ENCODE assay signal across 27 cellular contexts in genomic region chr15:27231811-27232210, GRCh38.
"Had no signal": no experiment of that assay in that cellular context is flagged by ENCODE, and none has a peak within 500 bp of the region (broad histone marks: within the 10 kb centered on the region; RNA-seq: fewer than 3 reads in every experiment).

No MANE protein-coding gene starts in this region.

- H3K27me3 ChIP-seq: stomach, suprapubic skin, testis, thyroid gland, tibial artery, tibial nerve, transverse colon, upper lobe of left lung, upper lobe of right lung, uterus, vagina had no signal

- FAIRE-seq: urothelium cell line had no signal

- DNase-seq: stimulated activated CD4-positive, alpha-beta T cell treated with anti-CD3 and anti-CD28 coated beads, Interleukin-2, amount 100 ng/mL, for 48 hours; stimulated activated CD4-positive, alpha-beta T cell treated with anti-CD3 and anti-CD28 coated beads, Interleukin-4, amount 100 ng/mL, for 1 hour; stimulated activated CD4-positive, alpha-beta T cell treated with anti-CD3 and anti-CD28 coated beads, Interleukin-4, amount 100 ng/mL, for 24 hours; stimulated activated CD4-positive, alpha-beta T cell treated with anti-CD3 and anti-CD28 coated beads, Interleukin-4, amount 100 ng/mL, for 4 hours; stimulated activated CD8-positive, alpha-beta memory T cell treated with anti-CD3 and anti-CD28 coated beads, Interleukin-4, amount 100 ng/mL, for 48 hours; stimulated activated naive B cell treated with anti-CD40 and anti-IgM and Interleukin-4, amounts not matched to agents 10 μg/mL and 1 μg/mL and 100 μg/mL, for 72 hours; stimulated activated naive CD4-positive, alpha-beta T cell; stimulated activated naive CD4-positive, alpha-beta T cell treated with Interleukin-2 at 50 U/mL for 16 hours; stimulated activated naive CD8-positive, alpha-beta T cell treated with anti-CD3 and anti-CD28 coated beads, Interleukin-15, amount 100 ng/mL, for 72 hours; stimulated activated naive CD8-positive, alpha-beta T cell treated with anti-CD3 and anti-CD28 coated beads, Interleukin-15, Interleukin-2, amounts not matched to agents 100 U/mL and 50 U/mL, for 24 hours; stomach; substantia nigra; testis; thyroid gland; tibial artery; transverse colon; trophoblast cell; upper lobe of left lung; upper lobe of right lung; uterus had no signal

- H3K27ac ChIP-seq: stomach, suprapubic skin, testis, thoracic aorta, thyroid gland, tibial artery, tibial nerve, transverse colon, upper lobe of left lung, upper lobe of right lung, uterus, vagina had no signal

- H3K36me3 ChIP-seq: stomach, suprapubic skin, thoracic aorta, thyroid gland, tibial artery, tibial nerve, transverse colon, upper lobe of left lung, upper lobe of right lung, uterus, vagina had no signal

- H3K4me1 ChIP-seq: stomach, suprapubic skin, testis, thyroid gland, tibial artery, transverse colon, upper lobe of right lung, uterus, vagina had no signal

- ATAC-seq: stimulated activated effector memory CD8-positive, alpha-beta T cell treated with anti-CD3 and anti-CD28 coated beads, Interleukin-12 subunit alpha, Interleukin-12 subunit beta, amount 100 ng/mL, for 72 hours; stimulated activated memory B cell treated with anti-CD40 and anti-IgM and Interleukin-4, amounts not matched to agents 10 μg/mL and 1 μg/mL and 100 μg/mL, for 72 hours; stimulated activated naive B cell treated with anti-CD40 and anti-IgM and Interleukin-4, amounts not matched to agents 10 μg/mL and 1 μg/mL and 100 μg/mL, for 72 hours; stimulated activated naive CD8-positive, alpha-beta T cell treated with anti-CD3 and anti-CD28 coated beads, Interleukin-15, amount 100 ng/mL, for 72 hours; stimulated activated naive CD8-positive, alpha-beta T cell treated with anti-CD3 and anti-CD28 coated beads, Interleukin-15, Interleukin-2, amounts not matched to agents 100 U/mL and 50 U/mL, for 24 hours; upper lobe of right lung had no signal

- H3K9me3 ChIP-seq: suprapubic skin, testis, thoracic aorta, thyroid gland, tibial artery, upper lobe of left lung, upper lobe of right lung, vagina had no signal

- H3K4me3 ChIP-seq: stomach, suprapubic skin, testis, thoracic aorta, thyroid gland, tibial artery, tibial nerve, transverse colon, upper lobe of left lung, upper lobe of right lung, uterus, vagina had no signal
